28 cellular contexts compared by ENCODE assay signal in genomic region chr22:35708453-35708852, GRCh38. TPM values are rescaled to one million over a fixed set of nuclear protein-coding genes. Genes with fewer than 3 reads are reported as not detected.
"Had no signal": no experiment of that assay in that cellular context is flagged by ENCODE, and none has a peak within 500 bp of the region (broad histone marks: within the 10 kb centered on the region; RNA-seq: fewer than 3 reads in every experiment).

No MANE protein-coding gene starts in this region.

- H3K27me3 ChIP-seq: esophagus muscularis mucosa, left lung, neural progenitor cell, ovary, sigmoid colon had no signal

- H3K9me3 ChIP-seq: mucosa of descending colon, ovary had no signal

- H3K4me3 ChIP-seq: esophagus muscularis mucosa, left lung, mucosa of descending colon, neural progenitor cell, ovary, sigmoid colon had no signal

- H3K4me1 ChIP-seq: esophagus muscularis mucosa, foreskin keratinocyte, left lung, neural progenitor cell, sigmoid colon had no signal

- H3K27ac ChIP-seq: esophagus muscularis mucosa, foreskin keratinocyte, left lung, neural progenitor cell, ovary, sigmoid colon had no signal

- H3K4me2 ChIP-seq: neural progenitor cell had no signal

- H2AFZ ChIP-seq: neural progenitor cell had no signal

- ATAC-seq: activated CD8-positive, alpha-beta T cell treated with anti-CD3 and anti-CD28 coated beads for 36 hours; activated T-helper 17 cell treated with anti-CD3 and anti-CD28 coated beads, Interleukin-2, amount 50 U/mL, for 72 hours; foreskin keratinocyte; left lung; mucosa of descending colon had no signal

- DNase-seq: activated CD4-positive, alpha-beta T cell treated with anti-CD3 and anti-CD28 coated beads, Interleukin-2, amount 10 ng/mL, durations not matched to agents 24 days and 14 days; activated CD4-positive, CD25-positive, alpha-beta regulatory T cell; activated CD8-positive, alpha-beta T cell treated with anti-CD3 and anti-CD28 coated beads for 36 hours; activated naive CD4-positive, alpha-beta T cell; activated naive CD8-positive, alpha-beta T cell treated with anti-CD3 and anti-CD28 coated beads for 36 hours; activated T-cell treated with anti-CD3 and anti-CD28 coated beads, Interleukin-2, amount 50 U/mL, for 1 hour; amniotic stem cell; dermis blood vessel endothelial cell; effector memory CD4-positive, alpha-beta T cell; foreskin keratinocyte; hypothalamus; left lung; mucosa of descending colon; naive B cell; ovary; sigmoid colon; stimulated activated CD4-positive, alpha-beta T cell treated with anti-CD3 and anti-CD28 coated beads, Interleukin-12 subunit alpha, Interleukin-12 subunit beta, amount 100 ng/mL, for 4 hours; stimulated activated CD4-positive, alpha-beta T cell treated with anti-CD3 and anti-CD28 coated beads, Interleukin-1b, Interleukin-23, amount 100 ng/mL, for 48 hours; stimulated activated CD8-positive, alpha-beta memory T cell treated with anti-CD3 and anti-CD28 coated beads, Interleukin-4, amount 100 ng/mL, for 48 hours; stimulated activated naive CD4-positive, alpha-beta T cell; T1000 had no signal

- H3K36me3 ChIP-seq: esophagus muscularis mucosa, left lung, neural progenitor cell, ovary, sigmoid colon had no signal

RNA-seq across cellular contexts. Expression of gene APOL5, which starts 9.2 kb away (rescaled TPM):
- total RNA-seq: activated CD4-positive, alpha-beta T cell treated with anti-CD3 and anti-CD28 coated beads, Interleukin-2, amount 10 ng/mL, durations not matched to agents 24 days and 14 days; activated CD8-positive, alpha-beta T cell treated with anti-CD3 and anti-CD28 coated beads for 36 hours; activated naive CD8-positive, alpha-beta T cell treated with anti-CD3 and anti-CD28 coated beads for 36 hours; activated T-helper 17 cell treated with anti-CD3 and anti-CD28 coated beads, Interleukin-2, amount 50 U/mL, for 72 hours; dermis blood vessel endothelial cell; endothelial cell of umbilical vein; foreskin keratinocyte; left lung; mucosa of descending colon; ovary; pulmonary artery endothelial cell; sigmoid colon; T-helper 1 cell treated with Interleukin-12 subunit alpha and Interleukin-12 subunit beta and Interleukin-4 antibody, amounts not matched to agents 30 ng/mL and 1 ng/mL, for 36 hours; ureter had no signal
